In the genomic region with DNA sequence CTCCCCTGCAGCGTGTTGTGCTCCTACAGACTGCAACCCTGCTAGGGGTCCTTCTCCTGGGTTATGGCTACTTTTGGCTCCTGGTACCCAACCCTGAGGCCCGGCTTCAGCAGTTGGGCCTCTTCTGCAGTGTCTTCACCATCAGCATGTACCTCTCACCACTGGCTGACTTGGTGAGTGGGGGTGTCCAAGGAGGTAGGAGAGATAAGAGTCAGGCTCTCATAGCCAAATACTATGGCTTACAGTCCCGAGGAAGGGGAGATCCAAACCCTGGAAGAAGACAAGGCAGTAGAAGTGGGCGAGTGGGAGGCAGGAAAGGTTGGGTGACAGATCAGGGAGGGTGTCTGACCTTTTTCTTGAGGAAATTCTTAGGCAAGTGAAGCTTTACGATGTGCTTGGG, we compare ENCODE assay signal across 12 cellular contexts. TPM values are rescaled to one million over a fixed set of nuclear protein-coding genes. Genes with fewer than 3 reads are reported as not detected.
DNase-seq lines count a peak whose midpoint lies in the region; ATAC-seq and TF ChIP-seq lines count a peak whose summit lies in the region.
"Had no signal": no experiment of that assay in that cellular context is flagged by ENCODE, and none has a peak within 500 bp of the region (broad histone marks: within the 10 kb centered on the region; RNA-seq: fewer than 3 reads in every experiment).

No MANE protein-coding gene starts in this region.

- in situ Hi-C loops in G401 (cut with HindIII; ENCODE audit: low sequenced_read_pairs) = no loop called here

- H3K4me1 Mint-ChIP-seq in activated T-cell treated with anti-CD3 and anti-CD28 coated beads, Interleukin-2, amount 50 U/mL, for 24 hours (ENCODE audit: low read depth) = peaks cover 47% of the 10 kb centered on the region
- peaks cover 55% of the 10 kb centered on the region for H3K4me1 Mint-ChIP-seq in endothelial cell (ENCODE audit: unreplicated experiment)
- peaks cover 36% of the 10 kb centered on the region for H3K4me1 Mint-ChIP-seq in stimulated activated memory B cell treated with anti-CD40 and anti-IgM and Interleukin-4, amounts not matched to agents 10 μg/mL and 1 μg/mL and 100 μg/mL, for 72 hours

- H3K9me3 ChIP-seq in SU-DHL-6 (ENCODE audit: insufficient read depth, low read length) = no peaks in the 10 kb centered on the region
- H3K9me3 ChIP-seq: adrenal gland, thoracic aorta had no signal

- H3K9me2 ChIP-seq in SU-DHL-6 (replicated peaks; ENCODE audit: insufficient read depth, low read length) = no peaks in the 10 kb centered on the region

- peaks cover 8% of the 10 kb centered on the region; the same call in 1 of the 2 replicates for H3K79me2 ChIP-seq in SU-DHL-6 (ENCODE audit: insufficient read depth, low read length)

- intact Hi-C loops in posterior cingulate gyrus (cut with DNase I) = no loop called here

- H3K27ac Mint-ChIP-seq in activated T-cell treated with anti-CD3 and anti-CD28 coated beads, Interleukin-2, amount 50 U/mL, for 24 hours = peak overlapping the region; percentile 100
- H3K27ac Mint-ChIP-seq in endothelial cell (ENCODE audit: unreplicated experiment) = peak overlapping the region; percentile 76
- H3K27ac Mint-ChIP-seq in stimulated activated memory B cell treated with anti-CD40 and anti-IgM and Interleukin-4, amounts not matched to agents 10 μg/mL and 1 μg/mL and 100 μg/mL, for 72 hours = peak overlapping the region; percentile 99

- H3F3A ChIP-seq in SU-DHL-6 (ENCODE audit: insufficient read depth) = peaks cover 24% of the 10 kb centered on the region

- H3K36me3 Mint-ChIP-seq in activated T-cell treated with anti-CD3 and anti-CD28 coated beads, Interleukin-2, amount 50 U/mL, for 24 hours (ENCODE audit: low read depth) = peaks cover 53% of the 10 kb centered on the region
- H3K36me3 Mint-ChIP-seq in endothelial cell (ENCODE audit: low read depth, unreplicated experiment) = peaks cover 38% of the 10 kb centered on the region
- H3K36me3 Mint-ChIP-seq in stimulated activated memory B cell treated with anti-CD40 and anti-IgM and Interleukin-4, amounts not matched to agents 10 μg/mL and 1 μg/mL and 100 μg/mL, for 72 hours = peaks cover 9% of the 10 kb centered on the region

- no peaks in the 10 kb centered on the region for H4K20me1 ChIP-seq in SU-DHL-6 (ENCODE audit: low read depth, low read length)

- ATAC-seq in stimulated activated memory B cell treated with anti-CD40 and anti-IgM and Interleukin-4, amounts not matched to agents 10 μg/mL and 1 μg/mL and 100 μg/mL, for 72 hours = no peak
- ATAC-seq in GM19035 (IDR thresholded peaks at IDR 0.05; ENCODE audit: unreplicated experiment) = no peak

- no peak for TF ChIP-seq CTCF in SU-DHL-6 (IDR thresholded peaks at IDR 0.05; ENCODE audit: insufficient read depth, low read length, poor library complexity, severe bottlenecking)
- no peak for TF ChIP-seq CTCF in endothelial cell (IDR thresholded peaks at IDR 0.05; ENCODE audit: unreplicated experiment)

- no peaks in the 10 kb centered on the region for H3K36me3 ChIP-seq in SU-DHL-6 (ENCODE audit: low read length)
- H3K36me3 ChIP-seq: thoracic aorta had no signal

- H3K4me2 ChIP-seq in SU-DHL-6 (ENCODE audit: low read depth, low read length, poor library complexity, severe bottlenecking) = peak overlapping the region; percentile 76

- peak overlapping the region; percentile 74; the same call in 1 of the 2 replicates for H3K27ac ChIP-seq in SU-DHL-6 (ENCODE audit: low read depth, low read length)

- no peak overlapping the region for H2AFZ ChIP-seq in SU-DHL-6 (ENCODE audit: low read depth, low read length, severe bottlenecking)

- H3K27me3 Mint-ChIP-seq in activated T-cell treated with anti-CD3 and anti-CD28 coated beads, Interleukin-2, amount 50 U/mL, for 24 hours = no peaks in the 10 kb centered on the region
- peaks cover 10% of the 10 kb centered on the region for H3K27me3 Mint-ChIP-seq in endothelial cell (ENCODE audit: unreplicated experiment)
- H3K27me3 Mint-ChIP-seq in stimulated activated memory B cell treated with anti-CD40 and anti-IgM and Interleukin-4, amounts not matched to agents 10 μg/mL and 1 μg/mL and 100 μg/mL, for 72 hours = no peaks in the 10 kb centered on the region

- H3K4me3 Mint-ChIP-seq in activated T-cell treated with anti-CD3 and anti-CD28 coated beads, Interleukin-2, amount 50 U/mL, for 24 hours = peak overlapping the region; percentile 100
- peak overlapping the region; percentile 88 for H3K4me3 Mint-ChIP-seq in endothelial cell (ENCODE audit: unreplicated experiment)
- H3K4me3 Mint-ChIP-seq in stimulated activated memory B cell treated with anti-CD40 and anti-IgM and Interleukin-4, amounts not matched to agents 10 μg/mL and 1 μg/mL and 100 μg/mL, for 72 hours = peak overlapping the region; percentile 97

- H3K27me3 ChIP-seq in SU-DHL-6 (ENCODE audit: low read length) = no peaks in the 10 kb centered on the region
- H3K27me3 ChIP-seq: adrenal gland had no signal

- no peak overlapping the region for H3K4me3 ChIP-seq in SU-DHL-6 (ENCODE audit: insufficient read depth, low read length, poor library complexity, severe bottlenecking)

- peak overlapping the region; percentile 78; the same call in 1 of the 2 replicates for H3K9ac ChIP-seq in SU-DHL-6 (ENCODE audit: low read length)

- no peaks in the 10 kb centered on the region for H3K9me3 Mint-ChIP-seq in activated T-cell treated with anti-CD3 and anti-CD28 coated beads, Interleukin-2, amount 50 U/mL, for 24 hours
- no peaks in the 10 kb centered on the region for H3K9me3 Mint-ChIP-seq in endothelial cell (ENCODE audit: unreplicated experiment)
- H3K9me3 Mint-ChIP-seq in stimulated activated memory B cell treated with anti-CD40 and anti-IgM and Interleukin-4, amounts not matched to agents 10 μg/mL and 1 μg/mL and 100 μg/mL, for 72 hours = no peaks in the 10 kb centered on the region

- no peak for DNase-seq in activated T-cell treated with anti-CD3 and anti-CD28 coated beads, Interleukin-2, amount 50 U/mL, for 24 hours
- no peak for DNase-seq in activated T-cell treated with anti-CD3 and anti-CD28 coated beads, Interleukin-2, amount 50 U/mL, for 1 hour
- no peak for DNase-seq in endothelial cell (ENCODE audit: low spot score)
- no peak for DNase-seq in G401 (ENCODE audit: low spot score)
- no peak for DNase-seq in posterior cingulate gyrus
- DNase-seq: adrenal gland; NCI-H1417 treated with DMSO at 0.1 percent for 48 hours; stimulated activated CD4-positive, alpha-beta T cell treated with anti-CD3 and anti-CD28 coated beads, Interleukin-2, amount 100 ng/mL, for 48 hours had no signal

RNA-seq across cellular contexts. Expression of a gene that starts 1.9 kb away (rescaled TPM):
- 43.9 TPM for total RNA-seq in endothelial cell (ENCODE audit: unreplicated experiment)
- total RNA-seq in G401 (2014; rRNA removed; shearing (Covaris generic)) = 15.9 and 19.8 TPM in 2 replicates

RNA-seq across cellular contexts. Expression of a gene that starts 2.8 kb away (rescaled TPM):
- 39.2 TPM for total RNA-seq in endothelial cell (ENCODE audit: unreplicated experiment)
- 83.3 and 104 TPM in 2 replicates for total RNA-seq in G401 (2014; rRNA removed; shearing (Covaris generic))

RNA-seq across cellular contexts. Expression of a gene that starts 9.9 kb away (rescaled TPM):
- 413 TPM for total RNA-seq in endothelial cell (ENCODE audit: unreplicated experiment)
- total RNA-seq in G401 (2014; rRNA removed; shearing (Covaris generic)) = 2.8 and 5.3 TPM in 2 replicates

RNA-seq across cellular contexts. Expression of a gene that starts 35.6 kb away (rescaled TPM):
- 173 TPM for total RNA-seq in endothelial cell (ENCODE audit: unreplicated experiment)
- 177 and 223 TPM in 2 replicates for total RNA-seq in G401 (2014; rRNA removed; shearing (Covaris generic))

RNA-seq across cellular contexts. Expression of a gene that starts 36.1 kb away (rescaled TPM):
- 8.5 TPM for total RNA-seq in endothelial cell (ENCODE audit: unreplicated experiment)
- total RNA-seq in G401 (2014; rRNA removed; shearing (Covaris generic)) = 0.14 and 0.37 TPM in 2 replicates

Comparison
In these comparisons a context has a peak if more than half of its experiments do, and no peak if none do; other contexts are left out.
1. RNA of a gene that starts 9.9 kb away (total RNA-seq): 413 TPM in endothelial cell (single experiment); 2.8 to 5.3 TPM in G401; every median in the first group is over 10 times any median in the second.
2. Peak in every context shown above with its lines, with median percentiles within 50 percentile points of each other: H3K27ac Mint-ChIP-seq and H3K4me3 Mint-ChIP-seq.